ENCODE assay signal across 20 cellular contexts in the genomic region with DNA sequence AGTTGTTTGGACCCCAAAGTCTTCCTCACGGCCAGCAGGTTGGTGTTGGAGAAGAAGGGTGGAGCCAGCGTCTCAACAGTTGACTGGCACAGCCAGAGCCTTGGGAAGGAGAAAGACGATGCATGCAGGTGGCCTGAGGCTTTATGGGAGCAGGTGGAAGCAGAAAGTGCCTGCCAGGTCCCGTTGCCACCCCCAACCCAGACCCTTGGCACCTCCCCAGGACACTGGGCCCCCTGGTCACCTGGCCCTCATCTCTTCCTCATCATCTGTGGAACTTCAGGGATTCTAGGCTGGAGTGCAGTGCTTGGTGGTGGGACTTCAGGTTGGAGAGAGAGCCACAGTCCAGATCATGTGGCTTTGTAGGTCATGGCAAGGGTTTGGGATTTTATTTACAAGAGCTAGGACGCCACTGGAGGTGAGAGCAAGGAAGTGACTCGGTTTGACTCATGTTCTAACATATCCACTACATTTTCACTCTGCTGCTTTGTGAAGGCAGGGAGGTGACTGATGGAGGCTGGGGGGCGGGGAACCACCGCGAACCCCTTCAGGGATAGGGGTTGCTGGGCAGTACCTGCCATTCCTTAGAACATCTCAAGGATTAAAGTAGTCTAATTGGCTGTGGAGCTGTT.
"Had no signal": no experiment of that assay in that cellular context is flagged by ENCODE, and none has a peak within 500 bp of the region (broad histone marks: within the 10 kb centered on the region; RNA-seq: fewer than 3 reads in every experiment).

No MANE protein-coding gene starts in this region.

- H3K4me3 ChIP-seq: adrenal gland, esophagus squamous epithelium, ovary had no signal

- ATAC-seq: activated CD4-positive, alpha-beta T cell treated with anti-CD3 and anti-CD28 coated beads for 36 hours; activated CD8-positive, alpha-beta T cell treated with anti-CD3 and anti-CD28 coated beads for 36 hours; activated T-cell treated with anti-CD3 and anti-CD28 coated beads, Interleukin-2, amount 50 U/mL, for 4 hours; stimulated activated naive B cell treated with anti-CD40 and anti-IgM and Interleukin-4, amounts not matched to agents 10 μg/mL and 1 μg/mL and 100 μg/mL, for 72 hours; T-helper 17 cell had no signal

- H3K4me3 Mint-ChIP-seq: activated CD4-positive, alpha-beta T cell treated with anti-CD3 and anti-CD28 coated beads for 36 hours; activated CD8-positive, alpha-beta T cell treated with anti-CD3 and anti-CD28 coated beads for 36 hours; activated naive CD4-positive, alpha-beta T cell treated with anti-CD3 and anti-CD28 coated beads, Interleukin-2, amount 50 U/mL, for 24 hours; activated T-cell treated with anti-CD3 and anti-CD28 coated beads, Interleukin-2, amount 50 U/mL, for 4 hours; neural crest cell; stimulated activated naive B cell treated with anti-CD40 and anti-IgM and Interleukin-4, amounts not matched to agents 10 μg/mL and 1 μg/mL and 100 μg/mL, for 72 hours; T-helper 17 cell had no signal

- H3K9me3 Mint-ChIP-seq: activated CD8-positive, alpha-beta T cell treated with anti-CD3 and anti-CD28 coated beads for 36 hours; activated naive CD4-positive, alpha-beta T cell treated with anti-CD3 and anti-CD28 coated beads, Interleukin-2, amount 50 U/mL, for 24 hours; activated T-cell treated with anti-CD3 and anti-CD28 coated beads, Interleukin-2, amount 50 U/mL, for 4 hours; stimulated activated naive B cell treated with anti-CD40 and anti-IgM and Interleukin-4, amounts not matched to agents 10 μg/mL and 1 μg/mL and 100 μg/mL, for 72 hours had no signal

- H3K36me3 Mint-ChIP-seq: activated naive CD4-positive, alpha-beta T cell treated with anti-CD3 and anti-CD28 coated beads, Interleukin-2, amount 50 U/mL, for 24 hours had no signal

- H3K27ac ChIP-seq: esophagus squamous epithelium, ovary, WERI-Rb-1 had no signal

- H3K4me1 Mint-ChIP-seq: activated CD4-positive, alpha-beta T cell treated with anti-CD3 and anti-CD28 coated beads for 36 hours; activated naive CD4-positive, alpha-beta T cell treated with anti-CD3 and anti-CD28 coated beads, Interleukin-2, amount 50 U/mL, for 24 hours; stimulated activated naive B cell treated with anti-CD40 and anti-IgM and Interleukin-4, amounts not matched to agents 10 μg/mL and 1 μg/mL and 100 μg/mL, for 72 hours; T-helper 17 cell had no signal

- H3K27me3 Mint-ChIP-seq: activated CD4-positive, alpha-beta T cell treated with anti-CD3 and anti-CD28 coated beads for 36 hours; activated CD8-positive, alpha-beta T cell treated with anti-CD3 and anti-CD28 coated beads for 36 hours; activated naive CD4-positive, alpha-beta T cell treated with anti-CD3 and anti-CD28 coated beads, Interleukin-2, amount 50 U/mL, for 24 hours; stimulated activated naive B cell treated with anti-CD40 and anti-IgM and Interleukin-4, amounts not matched to agents 10 μg/mL and 1 μg/mL and 100 μg/mL, for 72 hours had no signal

- H3K27ac Mint-ChIP-seq: activated CD4-positive, alpha-beta T cell treated with anti-CD3 and anti-CD28 coated beads for 36 hours; activated CD8-positive, alpha-beta T cell treated with anti-CD3 and anti-CD28 coated beads for 36 hours; activated naive CD4-positive, alpha-beta T cell treated with anti-CD3 and anti-CD28 coated beads, Interleukin-2, amount 50 U/mL, for 24 hours; stimulated activated naive B cell treated with anti-CD40 and anti-IgM and Interleukin-4, amounts not matched to agents 10 μg/mL and 1 μg/mL and 100 μg/mL, for 72 hours; T-helper 17 cell had no signal

- H3K9me3 ChIP-seq: adrenal gland, esophagus squamous epithelium, ovary had no signal

- H3K27me3 ChIP-seq: adrenal gland, esophagus squamous epithelium, ovary had no signal

- DNase-seq: activated CD4-positive, alpha-beta T cell treated with anti-CD3 and anti-CD28 coated beads for 36 hours; activated CD8-positive, alpha-beta T cell treated with anti-CD3 and anti-CD28 coated beads for 36 hours; activated effector memory CD4-positive, alpha-beta T cell treated with anti-CD3 and anti-CD28 coated beads, Interleukin-2, amount 50 U/mL, for 16 hours; activated T-cell treated with anti-CD3 and anti-CD28 coated beads, Interleukin-2, amount 50 U/mL, for 4 hours; caudate nucleus; esophagus squamous epithelium; foreskin fibroblast; hippocampal formation; kidney glomerular epithelial cell; ovary; stimulated activated CD4-positive, alpha-beta T cell treated with anti-CD3 and anti-CD28 coated beads, Interleukin-2, amount 100 ng/mL, for 48 hours; stimulated activated naive B cell treated with anti-CD40 and anti-IgM and Interleukin-4, amounts not matched to agents 10 μg/mL and 1 μg/mL and 100 μg/mL, for 72 hours; T-helper 17 cell; trophoblast cell; WERI-Rb-1 had no signal

- FAIRE-seq: colon, endometrium had no signal

- H3K4me1 ChIP-seq: adrenal gland, esophagus squamous epithelium had no signal

- H3K36me3 ChIP-seq: ovary had no signal
